In genomic region chr21:45935628-45936027, GRCh38 we compare ENCODE assay signal across 22 cellular contexts. TPM values are rescaled to one million over a fixed set of nuclear protein-coding genes. Genes with fewer than 3 reads are reported as not detected.
A peak's percentile ranks its signal among the peaks of the same experiment; 100 is the strongest.
DNase-seq lines count a peak whose midpoint lies in the region; ATAC-seq lines count a peak whose summit lies in the region.
"Had no signal": no experiment of that assay in that cellular context is flagged by ENCODE, and none has a peak within 500 bp of the region (broad histone marks: within the 10 kb centered on the region; RNA-seq: fewer than 3 reads in every experiment).

No MANE protein-coding gene starts in this region.

- H3K4me1 ChIP-seq in NT2/D1 (ENCODE audit: insufficient read depth, insufficient read length): no peaks in the 10 kb centered on the region
- H3K4me1 ChIP-seq: right atrium auricular region, SJSA1 had no signal

- no peaks in the 10 kb centered on the region for H3K36me3 ChIP-seq in NT2/D1 (ENCODE audit: insufficient read depth, insufficient read length, low read length)
- H3K36me3 ChIP-seq: neutrophil, right atrium auricular region, SJSA1 had no signal

- H3K9me3 ChIP-seq in NT2/D1 (ENCODE audit: insufficient read depth, low read length): peaks cover 68% of the 10 kb centered on the region
- H3K9me3 ChIP-seq: neutrophil, SJSA1 had no signal

- peaks cover 21% of the 10 kb centered on the region for H3K27me3 ChIP-seq in NT2/D1 (ENCODE audit: insufficient read depth, insufficient read length)
- H3K27me3 ChIP-seq: neutrophil, right atrium auricular region, SJSA1 had no signal

- H3K9ac ChIP-seq in NT2/D1 (ENCODE audit: insufficient read length, low read depth): no peak overlapping the region
- H3K9ac ChIP-seq: KMS-11 had no signal

- H3K27ac ChIP-seq in epithelial cell of prostate: no peak overlapping the region
- H3K27ac ChIP-seq: KMS-11, neutrophil, right atrium auricular region, SJSA1 had no signal

- ATAC-seq in HG03571 (IDR thresholded peaks at IDR 0.05; ENCODE audit: unreplicated experiment) (no peak), HG03354 (IDR thresholded peaks at IDR 0.05; ENCODE audit: poor library complexity, severe bottlenecking, unreplicated experiment) (no peak)
- ATAC-seq: activated CD4-positive, CD25-positive, alpha-beta regulatory T cell treated with anti-CD3 and anti-CD28 coated beads, Interleukin-2, amount 50 U/mL, for 24 hours; esophagus mucosa had no signal

- no peak overlapping the region for H3K4me3 ChIP-seq in NT2/D1 (ENCODE audit: insufficient read length, low read depth)
- H3K4me3 ChIP-seq: right atrium auricular region, SJSA1 had no signal

- DNase-seq in DMS53 (lab: John Stamatoyannopoulos, UW): peak; percentile 53
- no peak for DNase-seq in DMS53 treated with DMSO at 0.1 percent for 48 hours (lab: John Stamatoyannopoulos, UW; ENCODE audit: unreplicated experiment)
- DNase-seq in NT2/D1 (ENCODE audit: low read depth, low spot score): peak; percentile 46
- DNase-seq in epithelial cell of prostate (ENCODE audit: low read depth, low spot score): peak; percentile 24
- DNase-seq in myocyte (ENCODE audit: low read depth): peak; percentile 59
- no peak for DNase-seq in LoVo (ENCODE audit: low spot score)
- DNase-seq: 8988T; activated effector memory CD4-positive, alpha-beta T cell treated with Interleukin-2 at 50 U/mL for 16 hours; C1 segment of cervical spinal cord; DMS79; hippocampal formation; kidney glomerular epithelial cell; NCI-H1436; NCI-H446 treated with DMSO at 0.1 percent for 48 hours had no signal

RNA-seq across cellular contexts. Expression of gene COL6A1, which starts 45.9 kb away (rescaled TPM):
- total RNA-seq in myocyte: 678 and 866 TPM in 2 replicates
- 278 TPM for polyA plus RNA-seq in myocyte (2012)

Comparison
In these comparisons a context has a peak if more than half of its experiments do, and no peak if none do; other contexts are left out.
1. DNase-seq: peak in DMS53 (single experiment), NT2/D1 (single experiment), epithelial cell of prostate (single experiment) and myocyte (single experiment); none in DMS53 treated with DMSO at 0.1 percent for 48 hours (single experiment) and LoVo (single experiment).